In the genomic region with DNA sequence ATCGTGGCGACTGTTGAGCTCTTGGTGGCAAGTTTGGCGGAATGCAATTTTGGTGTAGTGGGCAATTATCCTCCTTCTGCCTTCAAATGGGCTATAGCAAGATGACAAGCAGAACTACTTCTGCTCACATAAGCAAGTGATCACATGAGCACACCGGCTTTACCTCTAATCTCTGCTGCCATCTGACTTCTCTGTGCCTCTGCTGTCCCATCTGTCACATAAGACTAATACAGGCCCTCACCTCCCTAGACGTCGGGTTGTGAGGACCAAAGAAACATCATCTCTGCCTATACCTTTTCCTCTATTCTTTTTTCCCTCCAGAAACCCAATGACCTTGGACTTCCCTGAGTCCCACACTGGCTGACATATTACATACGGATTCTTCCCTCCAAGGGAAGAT, we compare ENCODE assay signal across 15 cellular contexts. TPM values are rescaled to one million over a fixed set of nuclear protein-coding genes. Genes with fewer than 3 reads are reported as not detected.
DNase-seq lines count a peak whose midpoint lies in the region; ATAC-seq and TF ChIP-seq lines count a peak whose summit lies in the region.
"Had no signal": no experiment of that assay in that cellular context is flagged by ENCODE, and none has a peak within 500 bp of the region (broad histone marks: within the 10 kb centered on the region; RNA-seq: fewer than 3 reads in every experiment).

No MANE protein-coding gene starts in this region.

- H3K9ac ChIP-seq in mesenchymal stem cell (ENCODE audit: low read length) (no peak overlapping the region), neuronal stem cell (ENCODE audit: low read depth, low read length, poor library complexity) (no peak overlapping the region)
- H3K9ac ChIP-seq: GM23248 had no signal

- H3K27ac Mint-ChIP-seq in MCF 10A (ENCODE audit: low read depth, unreplicated experiment) = no peak overlapping the region
- H3K27ac Mint-ChIP-seq: CD4-positive, alpha-beta memory T cell had no signal

- no peak overlapping the region for H4K8ac ChIP-seq in mesenchymal stem cell (ENCODE audit: low read length)
- H4K8ac ChIP-seq in neuronal stem cell (ENCODE audit: low read depth, low read length) = no peak overlapping the region

- ATAC-seq in HG02759 (IDR thresholded peaks at IDR 0.05; ENCODE audit: unreplicated experiment) (no peak), GM19467 (IDR thresholded peaks at IDR 0.05; ENCODE audit: unreplicated experiment) (no peak)
- ATAC-seq: GM12878, HCT116 had no signal

- H3K14ac ChIP-seq in mesenchymal stem cell (ENCODE audit: low read length in 2 of 2) = no peak overlapping the region
- no peak overlapping the region for H3K14ac ChIP-seq in neuronal stem cell (ENCODE audit: low read length)

- TF ChIP-seq CTCF in breast epithelium (IDR thresholded peaks at IDR 0.05) (no peak), MCF 10A (IDR thresholded peaks at IDR 0.05; ENCODE audit: unreplicated experiment) (no peak)

- H2AFZ ChIP-seq in mesenchymal stem cell (ENCODE audit: low read depth, low read length) = no peak overlapping the region
- no peak overlapping the region for H2AFZ ChIP-seq in neuronal stem cell (ENCODE audit: low read length)
- H2AFZ ChIP-seq: GM23248 had no signal

- H3K4me1 ChIP-seq in breast epithelium = peaks cover 6 to 15% of the 10 kb centered on the region in 2 donors
- peaks cover 2% of the 10 kb centered on the region for H3K4me1 ChIP-seq in mesenchymal stem cell (ENCODE audit: control insufficient read depth, insufficient read depth, low read depth, low read length)
- H3K4me1 ChIP-seq in neuronal stem cell (ENCODE audit: control insufficient read depth in 2 of 2, insufficient read depth in 1 of 2, low read depth in 1 of 2, low read length in 2 of 2) = no peaks in the 10 kb centered on the region

- H2BK5ac ChIP-seq in mesenchymal stem cell (ENCODE audit: low read depth, low read length, poor library complexity, severe bottlenecking) (no peak overlapping the region), neuronal stem cell (ENCODE audit: low read length) (no peak overlapping the region)

- H2BK15ac ChIP-seq in mesenchymal stem cell (ENCODE audit: low read depth, poor library complexity, severe bottlenecking) (no peak overlapping the region), neuronal stem cell (ENCODE audit: low read length) (no peak overlapping the region)

- no peaks in the 10 kb centered on the region for H3K9me3 ChIP-seq in breast epithelium
- H3K9me3 ChIP-seq in mesenchymal stem cell (ENCODE audit: control insufficient read depth, low read length) = no peaks in the 10 kb centered on the region
- H3K9me3 ChIP-seq in neuronal stem cell (replicated peaks in 1 of 2; ENCODE audit: control insufficient read depth in 2 of 2, insufficient read depth in 1 of 2, low read depth in 1 of 2, low read length in 2 of 2) = no peaks in the 10 kb centered on the region

- H3K4ac ChIP-seq in mesenchymal stem cell (ENCODE audit: low read depth in 1 of 2, low read length in 2 of 2) = no peak overlapping the region
- H3K4ac ChIP-seq in neuronal stem cell (ENCODE audit: low read length) = no peak overlapping the region

- peaks cover 3% of the 10 kb centered on the region for H3K36me3 Mint-ChIP-seq in MCF 10A (ENCODE audit: insufficient read depth, unreplicated experiment)
- H3K36me3 Mint-ChIP-seq: CD4-positive, alpha-beta memory T cell had no signal

- POLR2A ChIA-PET in MCF 10A (lab: Yijun Ruan, JAX) = interaction anchor here (0.6 to 2.2 kb wide), 5 partner anchors 12 to 109 kb away, joined by 3 to 10 read pairs (median 6); partner anchors contain the start of gene WTAP

- no TSS peak for BruUV-seq in MCF 10A (replicated peaks; lab: Mats Ljungman, UMichigan)

- H3K4me1 Mint-ChIP-seq in MCF 10A (ENCODE audit: insufficient read depth, unreplicated experiment) = peaks cover 34% of the 10 kb centered on the region

- intact Hi-C loops in breast epithelium (cut with DNase I; ENCODE audit: low total_unique reads) (no loop called here), MCF 10A (cut with micrococcal nuclease) (no loop called here)

- no peak for TF ChIP-seq POLR2A in breast epithelium (IDR thresholded peaks at IDR 0.05)

- H3K4me3 ChIP-seq in breast epithelium = no peak overlapping the region
- H3K4me3 ChIP-seq in mesenchymal stem cell (ENCODE audit: insufficient read depth in 1 of 2, low read depth in 1 of 2, low read length in 2 of 2) = peak overlapping the region in 1 of 2 experiments; percentile 4
- no peak overlapping the region for H3K4me3 ChIP-seq in neuronal stem cell (ENCODE audit: low read length in 2 of 2)
- H3K4me3 ChIP-seq: GM12878, GM23248 had no signal

- no peaks in the 10 kb centered on the region for H3K27me3 Mint-ChIP-seq in MCF 10A (ENCODE audit: insufficient read depth, unreplicated experiment)
- H3K27me3 Mint-ChIP-seq: CD4-positive, alpha-beta memory T cell had no signal

- H2AK5ac ChIP-seq in mesenchymal stem cell (ENCODE audit: low read length, severe bottlenecking) (peak overlapping the region; percentile 44), neuronal stem cell (ENCODE audit: low read depth, low read length) (no peak overlapping the region)

- H3K23ac ChIP-seq in mesenchymal stem cell (ENCODE audit: low read length in 2 of 2) (no peak overlapping the region), neuronal stem cell (ENCODE audit: low read depth, low read length, poor library complexity) (no peak overlapping the region)

- H3K18ac ChIP-seq in mesenchymal stem cell (ENCODE audit: low read depth in 1 of 2, low read length in 2 of 2) = peak overlapping the region in 1 of 2 experiments; percentile 30
- H3K18ac ChIP-seq in neuronal stem cell (ENCODE audit: low read length) = no peak overlapping the region

- H2BK120ac ChIP-seq in mesenchymal stem cell (ENCODE audit: low read depth, low read length) (no peak overlapping the region), neuronal stem cell (ENCODE audit: low read depth, low read length) (no peak overlapping the region)

- DNase-seq in breast epithelium (ENCODE audit: low spot score in 2 of 2) (no peak), MCF 10A (ENCODE audit: unreplicated experiment) (no peak), NCI-H82 (lab: John Stamatoyannopoulos, UW) (peak; percentile 95), mesenchymal stem cell (no peak), neuronal stem cell (ENCODE audit: low spot score) (no peak), ureter (ENCODE audit: low spot score) (no peak)
- DNase-seq: ACHN; C1 segment of cervical spinal cord; CD4-positive, alpha-beta memory T cell; DMS79; GM23248 had no signal

- no peaks in the 10 kb centered on the region for H3K9me3 Mint-ChIP-seq in MCF 10A (ENCODE audit: unreplicated experiment)

- no peaks in the 10 kb centered on the region for H3K36me3 ChIP-seq in breast epithelium
- peaks cover 4 to 9% of the 10 kb centered on the region in 2 experiments for H3K36me3 ChIP-seq in mesenchymal stem cell (ENCODE audit: control insufficient read depth in 1 of 2, insufficient read depth in 2 of 2, low read depth in 1 of 2, low read length in 2 of 2)
- H3K36me3 ChIP-seq in neuronal stem cell (replicated peaks in 1 of 2; ENCODE audit: control insufficient read depth in 2 of 2, insufficient read depth in 2 of 2, low read length in 2 of 2) = peaks cover 0 to 8% of the 10 kb centered on the region in 2 donors

- H3K79me1 ChIP-seq in mesenchymal stem cell (replicated peaks; ENCODE audit: low read length, poor library complexity, severe bottlenecking) (peaks cover 40% of the 10 kb centered on the region), neuronal stem cell (ENCODE audit: low read depth, low read length) (peaks cover 2% of the 10 kb centered on the region)

- H3K27me3 ChIP-seq in breast epithelium (no peaks in the 10 kb centered on the region), mesenchymal stem cell (ENCODE audit: control insufficient read depth in 1 of 2, insufficient read depth in 1 of 2, low read length in 2 of 2) (no peaks in the 10 kb centered on the region), neuronal stem cell (ENCODE audit: control insufficient read depth in 3 of 3, insufficient read depth in 3 of 3, low read depth in 1 of 3, low read length in 3 of 3) (no peaks in the 10 kb centered on the region)

- peak overlapping the region; percentile 88 to 95 for H3K27ac ChIP-seq in breast epithelium
- H3K27ac ChIP-seq in mesenchymal stem cell (ENCODE audit: low read length, poor library complexity, severe bottlenecking) = no peak overlapping the region
- H3K27ac ChIP-seq in neuronal stem cell (replicated peaks; ENCODE audit: low read length) = no peak overlapping the region
- H3K27ac ChIP-seq: GM23248 had no signal

- CTCF ChIA-PET in MCF 10A (lab: Yijun Ruan, JAX) = interaction anchor here (1.0 to 1.1 kb wide), 2 partner anchors 17 to 22 kb away, joined by 3 to 6 read pairs; no protein-coding TSS in a partner anchor

- 98% methylated on average over 7 of the region's 7 CpGs for WGBS in mesenchymal stem cell
- WGBS in neuronal stem cell (ENCODE audit: extremely low coverage in 2 of 2, insufficient read length in 2 of 2, insufficient replicate concordance in 1 of 2), 2 donors = no CpG with 5 or more reads among the region's 7 CpGs

- peak overlapping the region in 1 of 2 experiments; percentile 66 for H2BK12ac ChIP-seq in mesenchymal stem cell (ENCODE audit: low read length in 2 of 2)
- H2BK12ac ChIP-seq in neuronal stem cell (ENCODE audit: low read length) = no peak overlapping the region

- no peak overlapping the region for H3K4me2 ChIP-seq in mesenchymal stem cell (ENCODE audit: low read length, poor library complexity, severe bottlenecking)
- no peak overlapping the region for H3K4me2 ChIP-seq in neuronal stem cell (ENCODE audit: insufficient read depth, low read length, poor library complexity, severe bottlenecking)

- H3K4me3 Mint-ChIP-seq in MCF 10A (ENCODE audit: unreplicated experiment) = no peak overlapping the region
- H3K4me3 Mint-ChIP-seq: CD4-positive, alpha-beta memory T cell had no signal

- H4K91ac ChIP-seq in mesenchymal stem cell (ENCODE audit: low read length) (no peak overlapping the region), neuronal stem cell (ENCODE audit: low read depth, low read length, poor library complexity) (no peak overlapping the region)

RNA-seq across cellular contexts. Expression of gene WTAP, which starts 13.3 kb away (rescaled TPM):
- total RNA-seq in breast epithelium (100 to 1,000 TPM; 115 to 153 (median 116) TPM), MCF 10A (2022) (116 and 142 TPM in 2 replicates), ureter (111 TPM)
- 66.5 TPM for polyA plus RNA-seq in mesenchymal stem cell (2013, experiment 1 of 2)
- 69.2 TPM for polyA plus RNA-seq in mesenchymal stem cell (2013, experiment 2 of 2)
- 108 TPM for polyA plus RNA-seq in neuronal stem cell (2013, experiment 1 of 2)
- polyA plus RNA-seq in neuronal stem cell (2013, experiment 2 of 2) = 108 TPM

RNA-seq across cellular contexts. Expression of gene SOD2, which starts 20.9 kb away (rescaled TPM):
- total RNA-seq in breast epithelium (1,000 to 10,000 TPM in 2 of 3 donors, 100 to 1,000 TPM in 1; 999 to 1,273 (median 1,163) TPM), MCF 10A (2022) (424 and 600 TPM in 2 replicates), ureter (238 TPM)
- polyA plus RNA-seq in mesenchymal stem cell (2013, experiment 1 of 2) = 86.6 TPM
- polyA plus RNA-seq in mesenchymal stem cell (2013, experiment 2 of 2) = 89.2 TPM
- 45.5 TPM for polyA plus RNA-seq in neuronal stem cell (2013, experiment 1 of 2)
- 42.6 TPM for polyA plus RNA-seq in neuronal stem cell (2013, experiment 2 of 2)

RNA-seq across cellular contexts. Expression of gene ACAT2, which starts 47.9 kb away (rescaled TPM):
- total RNA-seq in breast epithelium = 10 to 100 TPM in 2 of 3 donors, 1 to 10 TPM in 1; 9.4 to 10.5 (median 10.1) TPM
- 13.4 and 46.0 TPM in 2 replicates for total RNA-seq in MCF 10A (2022)
- 90.6 TPM for polyA plus RNA-seq in mesenchymal stem cell (2013, experiment 1 of 2)
- 91.2 TPM for polyA plus RNA-seq in mesenchymal stem cell (2013, experiment 2 of 2)
- polyA plus RNA-seq in neuronal stem cell (2013, experiment 1 of 2) = 94.5 TPM
- 92.4 TPM for polyA plus RNA-seq in neuronal stem cell (2013, experiment 2 of 2)
- 42.1 TPM for total RNA-seq in ureter

Comparison
In these comparisons a context has a peak if more than half of its experiments do, and no peak if none do; other contexts are left out.
1. H3K27ac ChIP-seq: peak in breast epithelium (2 of 2); none in mesenchymal stem cell (single experiment) and neuronal stem cell (single experiment).